8 cellular contexts compared by ENCODE assay signal in the genomic region with DNA sequence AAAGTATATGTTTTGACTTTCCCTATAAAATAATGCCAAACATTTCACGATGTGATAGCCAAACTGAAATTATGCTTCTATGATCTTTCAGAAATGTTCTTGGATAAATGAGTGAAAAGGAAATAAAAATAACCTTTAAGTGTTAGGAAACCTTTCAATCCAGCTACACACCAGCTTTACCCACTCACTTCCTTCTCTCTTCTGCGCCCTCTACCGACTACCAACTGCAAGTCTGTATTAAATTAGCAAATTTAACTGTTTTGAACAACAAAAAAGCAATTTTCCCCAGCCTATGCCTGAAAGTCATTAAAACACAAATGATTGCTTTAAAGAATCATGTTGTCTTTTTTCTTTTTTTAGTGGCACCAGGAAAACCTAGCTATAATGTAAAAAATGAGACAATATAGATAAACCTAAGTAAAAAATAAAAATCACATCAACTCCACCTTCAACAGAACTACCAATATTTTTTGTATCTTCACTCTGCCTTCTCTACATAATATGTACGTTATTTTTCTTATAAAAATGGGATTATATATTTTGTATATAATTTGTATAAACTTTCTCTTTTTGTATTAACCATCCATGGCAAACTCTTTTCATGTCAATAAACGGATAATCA. TPM values are rescaled to one million over a fixed set of nuclear protein-coding genes. Genes with fewer than 3 reads are reported as not detected.
DNase-seq lines count a peak whose midpoint lies in the region; ATAC-seq and TF ChIP-seq lines count a peak whose summit lies in the region.

No MANE protein-coding gene starts in this region.

- DNase-seq in cardiac muscle cell (ENCODE audit: low read depth in 1 of 2, low spot score in 1 of 2) (peak; percentile 66 to 75), Right ventricle myocardium inferior (ENCODE audit: missing footprints) (no peak), NB4 (ENCODE audit: low read depth) (peak; percentile 63), activated T-cell treated with anti-CD3 and anti-CD28 coated beads for 48 hours (ENCODE audit: low read depth) (peak; percentile 5), left ventricle myocardium inferior (no peak), DMS153 treated with DMSO at 0.1 percent for 48 hours (lab: John Stamatoyannopoulos, UW; ENCODE audit: unreplicated experiment) (no peak), globus pallidus (ENCODE audit: low spot score) (no peak)
- peak; percentile 2 for DNase-seq in stimulated activated naive CD4-positive, alpha-beta T cell treated with Interleukin-2 at 50 U/mL for 16 hours (lab: John Stamatoyannopoulos, UW)

- H3K4me1 ChIP-seq in cardiac muscle cell (ENCODE audit: low read depth) (peaks cover 30% of the 10 kb centered on the region), left ventricle myocardium inferior (peaks cover 37% of the 10 kb centered on the region)

- H3K9me3 ChIP-seq in cardiac muscle cell (ENCODE audit: low read depth) (no peaks in the 10 kb centered on the region), left ventricle myocardium inferior (replicated peaks) (no peaks in the 10 kb centered on the region)

- H3K27ac ChIP-seq in cardiac muscle cell = no peak overlapping the region
- no peak overlapping the region for H3K27ac ChIP-seq in left ventricle myocardium inferior (replicated peaks)

- TF ChIP-seq POLR2A in NB4 (IDR thresholded peaks at IDR 0.05; ENCODE audit: extremely low read depth, insufficient read length) = no peak

- ATAC-seq in Right ventricle myocardium inferior = no peak

- H3K27me3 ChIP-seq in cardiac muscle cell = no peaks in the 10 kb centered on the region
- H3K27me3 ChIP-seq in left ventricle myocardium inferior (ENCODE audit: low read depth) = no peaks in the 10 kb centered on the region

- no peak overlapping the region for H3K4me3 ChIP-seq in cardiac muscle cell
- H3K4me3 ChIP-seq in NB4 (ENCODE audit: low read depth, low read length) = no peak overlapping the region
- H3K4me3 ChIP-seq in left ventricle myocardium inferior = no peak overlapping the region

- intact Hi-C loops in Right ventricle myocardium inferior (cut with DNase I) = loop anchor here (10.0 kb wide), 1 partner anchor 451 kb away; no protein-coding TSS in a partner anchor
- intact Hi-C loops in left ventricle myocardium inferior (cut with micrococcal nuclease) = no loop called here

- TF ChIP-seq CTCF in cardiac muscle cell (IDR thresholded peaks at IDR 0.05; ENCODE audit: low read depth, low read length) = peak; percentile 82
- TF ChIP-seq CTCF in NB4 (IDR thresholded peaks at IDR 0.05; ENCODE audit: low read depth, low read length) = peak; percentile 63
- TF ChIP-seq CTCF in left ventricle myocardium inferior (IDR thresholded peaks at IDR 0.05; ENCODE audit: borderline replicate concordance) = peak; percentile 80

- H3K36me3 ChIP-seq in cardiac muscle cell = no peaks in the 10 kb centered on the region
- H3K36me3 ChIP-seq in left ventricle myocardium inferior = no peaks in the 10 kb centered on the region

RNA-seq across cellular contexts. Expression of gene TMEM100, which starts 13.2 kb away (rescaled TPM):
- 0.39 and 0.85 TPM in 2 replicates for total RNA-seq in cardiac muscle cell
- polyA plus RNA-seq in cardiac muscle cell = 1.2 TPM in 1 of 2 replicates, not detected in the other
- 17.0 TPM for total RNA-seq in Right ventricle myocardium inferior
- 13.9 TPM for total RNA-seq in left ventricle myocardium inferior

RNA-seq across cellular contexts. Expression of gene PCTP, which starts 15.0 kb away (rescaled TPM):
- 20.9 and 28.5 TPM in 2 replicates for total RNA-seq in cardiac muscle cell
- polyA plus RNA-seq in cardiac muscle cell = 23.4 and 29.1 TPM in 2 replicates
- 21.9 TPM for total RNA-seq in Right ventricle myocardium inferior
- total RNA-seq in left ventricle myocardium inferior = 19.6 TPM

Comparison
In these comparisons a context has a peak if more than half of its experiments do, and no peak if none do; other contexts are left out.
1. DNase-seq: peak in cardiac muscle cell (2 of 2), NB4 (single experiment), activated T-cell treated with anti-CD3 and anti-CD28 coated beads for 48 hours (single experiment) and stimulated activated naive CD4-positive, alpha-beta T cell treated with Interleukin-2 at 50 U/mL for 16 hours (single experiment); none in Right ventricle myocardium inferior (single experiment), left ventricle myocardium inferior (single experiment), DMS153 treated with DMSO at 0.1 percent for 48 hours (single experiment) and globus pallidus (single experiment).
2. Peak in every context shown above with its lines, with median percentiles within 50 percentile points of each other: CTCF ChIP-seq.